Comparison of ENCODE assay signal across 8 cellular contexts in genomic region chr19:55641376-55642152, GRCh38. TPM values are rescaled to one million over a fixed set of nuclear protein-coding genes. Genes with fewer than 3 reads are reported as not detected.
DNase-seq lines count a peak whose midpoint lies in the region; ATAC-seq and TF ChIP-seq lines count a peak whose summit lies in the region.

No MANE protein-coding gene starts in this region.

- peak overlapping the region; percentile 95 for H3K4me3 ChIP-seq in GM08714 (ENCODE audit: low read length)
- no peak overlapping the region for H3K4me3 ChIP-seq in KMS-11 (IDR thresholded peaks at IDR 0.05; ENCODE audit: insufficient read depth, low read depth, low read length)

- H3K4me3 Mint-ChIP-seq in activated CD8-positive, alpha-beta memory T cell treated with anti-CD3 and anti-CD28 coated beads, Interleukin-2, amount 10 ng/mL, durations not matched to agents 7 days and 5 days, result peak overlapping the region; percentile 87
- H3K4me3 Mint-ChIP-seq in progenitor cell of endocrine pancreas (ENCODE audit: low read depth), result peak overlapping the region; percentile 88

- CTCF ChIA-PET in activated CD8-positive, alpha-beta memory T cell treated with anti-CD3 and anti-CD28 coated beads, Interleukin-2, amount 10 ng/mL, durations not matched to agents 7 days and 5 days (lab: Charles Lee), result interaction anchor here (1.0 to 4.1 kb wide), 9 partner anchors 9 to 138 kb away, joined by 3 to 41 read pairs (median 4); partner anchors contain the start of genes FIZ1, U2AF2, ZNF524 and ZNF865

- peak overlapping the region; percentile 99 for H3K4me2 ChIP-seq in KMS-11

- no peaks in the 10 kb centered on the region for H3K27me3 Mint-ChIP-seq in activated CD8-positive, alpha-beta memory T cell treated with anti-CD3 and anti-CD28 coated beads, Interleukin-2, amount 10 ng/mL, durations not matched to agents 7 days and 5 days
- no peaks in the 10 kb centered on the region for H3K27me3 Mint-ChIP-seq in progenitor cell of endocrine pancreas

- ATAC-seq in activated CD8-positive, alpha-beta memory T cell treated with anti-CD3 and anti-CD28 coated beads, Interleukin-2, amount 10 ng/mL, durations not matched to agents 7 days and 5 days, result peak; percentile 11
- no peak for ATAC-seq in GM19455 (IDR thresholded peaks at IDR 0.05; ENCODE audit: unreplicated experiment)

- H3K36me3 Mint-ChIP-seq in activated CD8-positive, alpha-beta memory T cell treated with anti-CD3 and anti-CD28 coated beads, Interleukin-2, amount 10 ng/mL, durations not matched to agents 7 days and 5 days, result peaks cover 16% of the 10 kb centered on the region
- peaks cover 4% of the 10 kb centered on the region for H3K36me3 Mint-ChIP-seq in progenitor cell of endocrine pancreas (ENCODE audit: insufficient read depth)

- H3K79me2 ChIP-seq in KMS-11 (ENCODE audit: insufficient read depth, low read depth), result peaks cover 43% of the 10 kb centered on the region

- peak; percentile 57 for DNase-seq in activated CD8-positive, alpha-beta memory T cell treated with anti-CD3 and anti-CD28 coated beads, Interleukin-2, amount 10 ng/mL, durations not matched to agents 7 days and 5 days
- peak; percentile 38 for DNase-seq in germinal center (ENCODE audit: low spot score)
- no peak for DNase-seq in progenitor cell of endocrine pancreas (ENCODE audit: low spot score, unreplicated experiment)
- DNase-seq in COLO829 (ENCODE audit: low spot score), result no peak
- DNase-seq in DMS153 treated with DMSO at 0.1 percent for 48 hours (lab: John Stamatoyannopoulos, UW; ENCODE audit: unreplicated experiment), result no peak

- peak overlapping the region; percentile 81 for H3K27ac ChIP-seq in KMS-11

- peak overlapping the region; percentile 87 for H3K9ac ChIP-seq in KMS-11

- TF ChIP-seq CTCF in KMS-11 (conservative IDR thresholded peaks at IDR 0.05; ENCODE audit: low read depth, low read length), result no peak
- TF ChIP-seq CTCF in progenitor cell of endocrine pancreas (IDR thresholded peaks at IDR 0.05; ENCODE audit: unreplicated experiment), result no peak

- H3K36me3 ChIP-seq in KMS-11 (ENCODE audit: insufficient read depth), result no peaks in the 10 kb centered on the region

- H4K20me1 ChIP-seq in KMS-11 (ENCODE audit: insufficient read depth), result no peaks in the 10 kb centered on the region

- no peaks in the 10 kb centered on the region for H3K9me3 Mint-ChIP-seq in activated CD8-positive, alpha-beta memory T cell treated with anti-CD3 and anti-CD28 coated beads, Interleukin-2, amount 10 ng/mL, durations not matched to agents 7 days and 5 days (ENCODE audit: low read depth)
- H3K9me3 Mint-ChIP-seq in progenitor cell of endocrine pancreas (ENCODE audit: low read depth), result no peaks in the 10 kb centered on the region

- H3K27me3 ChIP-seq in KMS-11 (ENCODE audit: insufficient read depth, low read depth), result no peaks in the 10 kb centered on the region

- peaks cover 22% of the 10 kb centered on the region for H3K4me1 ChIP-seq in KMS-11 (ENCODE audit: low read depth, poor library complexity, severe bottlenecking)

- H3K27ac Mint-ChIP-seq in activated CD8-positive, alpha-beta memory T cell treated with anti-CD3 and anti-CD28 coated beads, Interleukin-2, amount 10 ng/mL, durations not matched to agents 7 days and 5 days, result peak overlapping the region; percentile 92
- peak overlapping the region; percentile 54 for H3K27ac Mint-ChIP-seq in progenitor cell of endocrine pancreas

- H3K4me1 Mint-ChIP-seq in activated CD8-positive, alpha-beta memory T cell treated with anti-CD3 and anti-CD28 coated beads, Interleukin-2, amount 10 ng/mL, durations not matched to agents 7 days and 5 days, result peaks cover 57% of the 10 kb centered on the region
- peaks cover 27% of the 10 kb centered on the region for H3K4me1 Mint-ChIP-seq in progenitor cell of endocrine pancreas (ENCODE audit: low read depth)

- H2AFZ ChIP-seq in KMS-11 (ENCODE audit: low read depth), result peak overlapping the region; percentile 34

RNA-seq across cellular contexts. Expression of gene ZNF580, which starts 0.8 kb away (rescaled TPM):
- total RNA-seq in activated CD8-positive, alpha-beta memory T cell treated with anti-CD3 and anti-CD28 coated beads, Interleukin-2, amount 10 ng/mL, durations not matched to agents 7 days and 5 days, result 10 to 100 TPM; 33.1 to 33.7 TPM
- total RNA-seq in progenitor cell of endocrine pancreas, result 45.9 and 46.2 TPM in 2 replicates

RNA-seq across cellular contexts. Expression of gene ZNF581, which starts 1.9 kb away (rescaled TPM):
- total RNA-seq in activated CD8-positive, alpha-beta memory T cell treated with anti-CD3 and anti-CD28 coated beads, Interleukin-2, amount 10 ng/mL, durations not matched to agents 7 days and 5 days, result 10 to 100 TPM; 23.7 to 25.4 TPM
- total RNA-seq in progenitor cell of endocrine pancreas, result 38.8 and 40.1 TPM in 2 replicates

RNA-seq across cellular contexts. Expression of gene CCDC106, which starts 6.4 kb away (rescaled TPM):
- total RNA-seq in activated CD8-positive, alpha-beta memory T cell treated with anti-CD3 and anti-CD28 coated beads, Interleukin-2, amount 10 ng/mL, durations not matched to agents 7 days and 5 days, result 1 to 10 TPM; 5.9 TPM
- 23.0 and 23.9 TPM in 2 replicates for total RNA-seq in progenitor cell of endocrine pancreas

RNA-seq across cellular contexts. Expression of gene U2AF2, which starts 13.3 kb away (rescaled TPM):
- 100 to 1,000 TPM; 284 to 324 TPM for total RNA-seq in activated CD8-positive, alpha-beta memory T cell treated with anti-CD3 and anti-CD28 coated beads, Interleukin-2, amount 10 ng/mL, durations not matched to agents 7 days and 5 days
- 275 and 281 TPM in 2 replicates for total RNA-seq in progenitor cell of endocrine pancreas

RNA-seq across cellular contexts. Expression of gene ZNF784, which starts 17.2 kb away (rescaled TPM):
- total RNA-seq in activated CD8-positive, alpha-beta memory T cell treated with anti-CD3 and anti-CD28 coated beads, Interleukin-2, amount 10 ng/mL, durations not matched to agents 7 days and 5 days, result 1 to 10 TPM; 5.1 to 7.3 TPM
- total RNA-seq in progenitor cell of endocrine pancreas, result 14.6 and 15.3 TPM in 2 replicates

Comparison
In these comparisons a context has a peak if more than half of its experiments do, and no peak if none do; other contexts are left out.
1. DNase-seq: peak in activated CD8-positive, alpha-beta memory T cell treated with anti-CD3 and anti-CD28 coated beads, Interleukin-2, amount 10 ng/mL, durations not matched to agents 7 days and 5 days (single experiment) and germinal center (single experiment); none in progenitor cell of endocrine pancreas (single experiment), COLO829 (single experiment) and DMS153 treated with DMSO at 0.1 percent for 48 hours (single experiment).